Comparison of ENCODE assay signal across 8 cellular contexts in genomic region chr11:77191823-77192495, GRCh38.
DNase-seq lines count a peak whose midpoint lies in the region; ATAC-seq and TF ChIP-seq lines count a peak whose summit lies in the region.

No MANE protein-coding gene starts in this region.

- peak overlapping the region; percentile 56 for H3K9ac ChIP-seq in NT2/D1 (ENCODE audit: insufficient read length, low read depth)

- H3K4me1 ChIP-seq in NT2/D1 (ENCODE audit: insufficient read depth, insufficient read length) = peaks cover 7% of the 10 kb centered on the region
- H3K4me1 ChIP-seq in left ventricle myocardium inferior = peaks cover 12% of the 10 kb centered on the region

- TF ChIP-seq POLR2A in lower leg skin (IDR thresholded peaks at IDR 0.05) = no peak

- H3K27ac ChIP-seq in left ventricle myocardium inferior (replicated peaks) = no peak overlapping the region

- DNase-seq in AG08396 (ENCODE audit: low spot score) = peak; percentile 45
- peak; percentile 55 for DNase-seq in GM20000 (ENCODE audit: low spot score)
- DNase-seq in NT2/D1 (ENCODE audit: low read depth, low spot score) = peak; percentile 88
- DNase-seq in left ventricle myocardium inferior = no peak
- DNase-seq in stimulated activated CD4-positive, alpha-beta T cell treated with anti-CD3 and anti-CD28 coated beads, Interleukin-1b, Interleukin-23, amount 100 ng/mL, for 48 hours = peak; percentile 72
- no peak for DNase-seq in GDM1 (lab: John Stamatoyannopoulos, UW)
- no peak for DNase-seq in lower leg skin (ENCODE audit: low spot score in 2 of 2)

- H3K4me1 Mint-ChIP-seq in activated T-helper 17 cell treated with anti-CD3 and anti-CD28 coated beads, Interleukin-2, amount 50 U/mL, for 72 hours = no peaks in the 10 kb centered on the region

- intact Hi-C loops in left ventricle myocardium inferior (cut with micrococcal nuclease) (no loop called here), lower leg skin (cut with DNase I; ENCODE audit: low total_unique reads) (loop anchor here (5.0 kb wide), 1 partner anchor 355 kb away; no protein-coding TSS in a partner anchor)

- no peaks in the 10 kb centered on the region for H3K36me3 Mint-ChIP-seq in activated T-helper 17 cell treated with anti-CD3 and anti-CD28 coated beads, Interleukin-2, amount 50 U/mL, for 72 hours (ENCODE audit: low read depth)

- no peak overlapping the region for H3K27ac Mint-ChIP-seq in activated T-helper 17 cell treated with anti-CD3 and anti-CD28 coated beads, Interleukin-2, amount 50 U/mL, for 72 hours

- WGBS in lower leg skin, 2 donors = 32 to 39% methylated on average over 24 to 26 of the region's 27 CpGs

- no peak for TF ChIP-seq CTCF in GM20000 (IDR thresholded peaks at IDR 0.05; ENCODE audit: extremely low read depth, missing control alignments)
- peak; percentile 54 for TF ChIP-seq CTCF in left ventricle myocardium inferior (IDR thresholded peaks at IDR 0.05; ENCODE audit: borderline replicate concordance)
- no peak for TF ChIP-seq CTCF in lower leg skin (IDR thresholded peaks at IDR 0.05)

- H3K4me3 Mint-ChIP-seq in activated T-helper 17 cell treated with anti-CD3 and anti-CD28 coated beads, Interleukin-2, amount 50 U/mL, for 72 hours = no peak overlapping the region

- no peaks in the 10 kb centered on the region for H3K36me3 ChIP-seq in NT2/D1 (ENCODE audit: insufficient read depth, insufficient read length, low read length)
- no peaks in the 10 kb centered on the region for H3K36me3 ChIP-seq in left ventricle myocardium inferior

- no peaks in the 10 kb centered on the region for H3K27me3 Mint-ChIP-seq in activated T-helper 17 cell treated with anti-CD3 and anti-CD28 coated beads, Interleukin-2, amount 50 U/mL, for 72 hours

- peak; percentile 52 for ATAC-seq in activated T-helper 17 cell treated with anti-CD3 and anti-CD28 coated beads, Interleukin-2, amount 50 U/mL, for 72 hours (replicated peaks)

- H3K27me3 ChIP-seq in NT2/D1 (ENCODE audit: insufficient read depth, insufficient read length) (no peaks in the 10 kb centered on the region), left ventricle myocardium inferior (ENCODE audit: low read depth) (no peaks in the 10 kb centered on the region)

- no peaks in the 10 kb centered on the region for H3K9me3 ChIP-seq in NT2/D1 (ENCODE audit: insufficient read depth, low read length)
- H3K9me3 ChIP-seq in left ventricle myocardium inferior (replicated peaks) = no peaks in the 10 kb centered on the region

- H3K4me3 ChIP-seq in NT2/D1 (ENCODE audit: insufficient read length, low read depth) (peak overlapping the region; percentile 30), left ventricle myocardium inferior (no peak overlapping the region), lower leg skin (ENCODE audit: low read depth, poor library complexity, severe bottlenecking) (no peak overlapping the region)

- no peaks in the 10 kb centered on the region for H3K9me3 Mint-ChIP-seq in activated T-helper 17 cell treated with anti-CD3 and anti-CD28 coated beads, Interleukin-2, amount 50 U/mL, for 72 hours

Comparison
In these comparisons a context has a peak if more than half of its experiments do, and no peak if none do; other contexts are left out.
1. DNase-seq: peak in AG08396 (single experiment), GM20000 (single experiment), NT2/D1 (single experiment) and stimulated activated CD4-positive, alpha-beta T cell treated with anti-CD3 and anti-CD28 coated beads, Interleukin-1b, Interleukin-23, amount 100 ng/mL, for 48 hours (single experiment); none in left ventricle myocardium inferior (single experiment), GDM1 (single experiment) and lower leg skin (0 of 2).